ENCODE assay signal across 12 cellular contexts in the genomic region with DNA sequence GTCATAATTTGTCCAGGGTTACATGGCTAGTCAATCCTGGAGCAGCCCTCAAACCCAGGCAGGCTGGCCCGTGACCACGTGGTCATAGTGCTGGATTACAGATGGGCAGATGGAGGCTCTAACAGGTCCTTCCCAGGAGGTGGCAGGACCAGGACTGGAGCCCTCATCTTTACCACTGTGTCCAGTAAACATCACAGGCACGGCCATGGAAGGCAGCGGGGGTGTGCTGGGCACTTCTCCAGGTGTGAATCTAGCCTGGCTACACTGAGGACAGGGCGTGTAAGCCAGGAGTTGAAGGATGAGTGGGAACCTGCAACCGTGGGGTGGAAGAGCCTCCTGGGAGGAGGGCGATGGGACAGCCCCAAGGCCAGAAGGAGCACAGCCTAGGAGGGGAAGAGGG. TPM values are rescaled to one million over a fixed set of nuclear protein-coding genes. Genes with fewer than 3 reads are reported as not detected.
DNase-seq lines count a peak whose midpoint lies in the region; ATAC-seq and TF ChIP-seq lines count a peak whose summit lies in the region.
"Had no signal": no experiment of that assay in that cellular context is flagged by ENCODE, and none has a peak within 500 bp of the region (broad histone marks: within the 10 kb centered on the region; RNA-seq: fewer than 3 reads in every experiment).

No MANE protein-coding gene starts in this region.

- peaks cover 18% of the 10 kb centered on the region for H3K79me2 ChIP-seq in Karpas-422 (ENCODE audit: low read length)

- no peak for ATAC-seq in HG02970 (IDR thresholded peaks at IDR 0.05; ENCODE audit: low FRiP score, unreplicated experiment)

- H4K20me1 ChIP-seq in Karpas-422 (ENCODE audit: insufficient read depth, low read depth, low read length) = no peaks in the 10 kb centered on the region

- peaks cover 8% of the 10 kb centered on the region for H3K36me3 ChIP-seq in A673 (ENCODE audit: insufficient read depth, low read length, poor library complexity, severe bottlenecking)
- H3K36me3 ChIP-seq in Karpas-422 (ENCODE audit: insufficient read depth, low read length) = no peaks in the 10 kb centered on the region
- H3K36me3 ChIP-seq: ovary had no signal

- peaks cover 42% of the 10 kb centered on the region for H3K4me1 Mint-ChIP-seq in mesothelial cell of epicardium

- no peaks in the 10 kb centered on the region for H3K9me2 ChIP-seq in Karpas-422 (replicated peaks; ENCODE audit: insufficient read depth, low read length)

- no peaks in the 10 kb centered on the region for H3K27me3 Mint-ChIP-seq in mesothelial cell of epicardium (ENCODE audit: low read depth)

- intact Hi-C loops in A673 (cut with micrococcal nuclease; ENCODE audit: unreplicated experiment) = no loop called here

- no peaks in the 10 kb centered on the region for H3K9me3 Mint-ChIP-seq in mesothelial cell of epicardium

- H3K36me3 Mint-ChIP-seq in mesothelial cell of epicardium = peaks cover 18% of the 10 kb centered on the region

- peaks cover 26% of the 10 kb centered on the region for H3K4me1 ChIP-seq in A673 (ENCODE audit: insufficient read depth, low read length, poor library complexity, severe bottlenecking)
- peaks cover 30% of the 10 kb centered on the region for H3K4me1 ChIP-seq in Karpas-422 (ENCODE audit: low read length)

- H3K4me3 Mint-ChIP-seq in mesothelial cell of epicardium = no peak overlapping the region

- CTCF ChIA-PET in A673 (lab: Charles Lee) = no interaction called here

- TF ChIP-seq CTCF in A673 (conservative IDR thresholded peaks at IDR 0.05; ENCODE audit: low read depth, low read length) = no peak
- no peak for TF ChIP-seq CTCF in mesothelial cell of epicardium (IDR thresholded peaks at IDR 0.05; ENCODE audit: unreplicated experiment)

- no peak overlapping the region for H3K4me2 ChIP-seq in Karpas-422 (ENCODE audit: low read depth, low read length, poor library complexity, severe bottlenecking)

- POLR2A ChIA-PET in A673 (lab: Charles Lee; ENCODE audit: low non-redundant PET) = no interaction called here

- BruUV-seq in A673 (replicated peaks; lab: Mats Ljungman, UMichigan) = no TSS peak

- H3K27ac ChIP-seq in A673 (ENCODE audit: low read depth, low read length, poor library complexity, severe bottlenecking) = peak overlapping the region; percentile 34
- H3K27ac ChIP-seq in Karpas-422 (ENCODE audit: low read length) = no peak overlapping the region
- H3K27ac ChIP-seq in epithelial cell of prostate = peak overlapping the region; percentile 86
- H3K27ac ChIP-seq: ovary had no signal

- H3K4me3 ChIP-seq in A673 (ENCODE audit: low read depth, low read length, poor library complexity, severe bottlenecking) = no peak overlapping the region
- H3K4me3 ChIP-seq in Karpas-422 (ENCODE audit: low read length) = no peak overlapping the region
- H3K4me3 ChIP-seq: MG63, ovary had no signal

- DNase-seq in A673 (ENCODE audit: low spot score) (no peak), Karpas-422 (no peak), epithelial cell of prostate (ENCODE audit: low read depth, low spot score) (no peak), SW480 (ENCODE audit: low spot score) (no peak), mesothelial cell of epicardium (ENCODE audit: low spot score in 2 of 2, unreplicated experiment in 2 of 2) (no peak)
- DNase-seq: activated CD4-positive, CD25-positive, alpha-beta regulatory T cell; amygdala; MG63; NCI-H2227 treated with DMSO at 0.1 percent for 48 hours; stimulated activated CD4-positive, alpha-beta T cell treated with anti-CD3 and anti-CD28 coated beads, Interleukin-2, amount 100 ng/mL, for 48 hours had no signal

- H3K27me3 ChIP-seq in A673 (replicated peaks; ENCODE audit: insufficient read depth, low read depth, low read length, poor library complexity) (no peaks in the 10 kb centered on the region), Karpas-422 (ENCODE audit: low read length) (no peaks in the 10 kb centered on the region)
- H3K27me3 ChIP-seq: MG63, ovary had no signal

- 0 out of 2 replicates have a peak overlapping the region, but pooled peaks have one; percentile 22 for H3K9ac ChIP-seq in Karpas-422 (ENCODE audit: low read length)

- H3K9me3 ChIP-seq in A673 (ENCODE audit: low read depth, low read length, poor library complexity, severe bottlenecking) (no peaks in the 10 kb centered on the region), Karpas-422 (ENCODE audit: low read length) (no peaks in the 10 kb centered on the region)
- H3K9me3 ChIP-seq: MG63, ovary had no signal

- no peak overlapping the region for H2AFZ ChIP-seq in Karpas-422 (ENCODE audit: low read length)

- H3K27ac Mint-ChIP-seq in mesothelial cell of epicardium = no peak overlapping the region

RNA-seq across cellular contexts. Expression of gene CIC, which starts 6.1 kb away (rescaled TPM):
- 75.8 and 80.3 TPM in 2 replicates for total RNA-seq in A673 (2021)
- 25.0 and 30.6 TPM in 2 replicates for total RNA-seq in Karpas-422 (2014; rRNA removed; shearing (Covaris generic); ENCODE audit: low replicate concordance)
- 84.0 to 90.9 TPM (median 90.8 TPM) in 3 replicates for total RNA-seq in mesothelial cell of epicardium

RNA-seq across cellular contexts. Expression of gene ERF, which starts 20.2 kb away (rescaled TPM):
- total RNA-seq in A673 (2021) = 149 and 164 TPM in 2 replicates
- 36.4 and 53.6 TPM in 2 replicates for total RNA-seq in Karpas-422 (2014; rRNA removed; shearing (Covaris generic); ENCODE audit: low replicate concordance)
- total RNA-seq in mesothelial cell of epicardium = 90.4 to 106 TPM (median 92.1 TPM) in 3 replicates

RNA-seq across cellular contexts. Expression of gene PRR19, which starts 26.8 kb away (rescaled TPM):
- total RNA-seq in A673 (2021) = 2.5 and 3.6 TPM in 2 replicates
- 0.25 and 1.2 TPM in 2 replicates for total RNA-seq in Karpas-422 (2014; rRNA removed; shearing (Covaris generic); ENCODE audit: low replicate concordance)
- 1.3 to 2.0 TPM (median 1.7 TPM) in 3 replicates for total RNA-seq in mesothelial cell of epicardium

RNA-seq across cellular contexts. Expression of gene PAFAH1B3, which starts 27.3 kb away (rescaled TPM):
- total RNA-seq in A673 (2021) = 151 and 166 TPM in 2 replicates
- 66.2 and 102 TPM in 2 replicates for total RNA-seq in Karpas-422 (2014; rRNA removed; shearing (Covaris generic); ENCODE audit: low replicate concordance)
- total RNA-seq in mesothelial cell of epicardium = 81.2 to 91.0 TPM (median 88.5 TPM) in 3 replicates

RNA-seq across cellular contexts. Expression of gene GSK3A, which starts 32.7 kb away (rescaled TPM):
- total RNA-seq in A673 (2021) (67.8 and 70.1 TPM in 2 replicates), mesothelial cell of epicardium (42.9 to 45.5 TPM (median 44.6 TPM) in 3 replicates)
- total RNA-seq in Karpas-422 (2014; rRNA removed; shearing (Covaris generic); ENCODE audit: low replicate concordance) = 17.7 and 29.3 TPM in 2 replicates
